ENCODE assay signal across 1 cellular context in genomic region chr1:247387500-247387899, GRCh38.
TF ChIP-seq lines count a peak whose summit lies in the region.

No MANE protein-coding gene starts in this region.

TF ChIP-seq in WTC11, 78 proteins besides CTCF, POLR2A, EP300 and RAD21 (continued from another document):
- no peak for TF ChIP-seq ZNF396 (CRISPR knock-in tag; IDR thresholded peaks at IDR 0.05; ENCODE audit: borderline replicate concordance)
